12 cellular contexts compared by ENCODE assay signal in the genomic region with DNA sequence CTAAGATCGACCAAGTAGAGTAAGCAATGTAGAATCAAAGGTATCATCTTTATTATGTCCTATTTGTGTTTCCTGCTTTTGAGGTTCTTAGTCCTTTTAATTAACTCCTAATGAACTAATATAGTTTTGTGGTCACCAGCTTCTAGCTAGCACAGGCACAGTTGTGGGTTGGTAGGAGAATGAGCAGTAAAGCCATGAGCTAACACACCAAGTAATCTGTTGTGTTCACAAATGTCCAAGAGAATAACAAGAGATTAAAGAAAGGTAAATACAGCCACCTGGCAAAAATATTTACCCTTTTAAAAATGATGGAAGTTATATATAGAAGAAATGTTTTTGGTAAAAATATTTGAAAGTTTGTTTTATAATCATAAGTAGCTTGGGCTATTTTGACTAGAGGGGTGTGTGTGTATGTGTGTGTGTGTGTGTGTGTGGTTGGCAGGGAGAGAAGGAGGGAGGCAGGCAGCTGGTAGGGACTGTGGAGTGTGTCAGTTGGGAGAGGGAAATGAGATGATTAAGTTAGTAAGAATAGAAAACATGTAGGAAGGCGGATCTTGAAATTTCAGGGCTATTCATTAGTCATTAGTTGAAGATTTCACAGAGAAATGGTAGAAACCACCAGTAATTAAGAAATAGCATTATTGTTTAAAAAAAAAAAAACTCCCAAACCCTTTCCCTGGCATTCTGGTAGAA.
A peak's percentile ranks its signal among the peaks of the same experiment; 100 is the strongest.
DNase-seq lines count a peak whose midpoint lies in the region; ATAC-seq and TF ChIP-seq lines count a peak whose summit lies in the region.
"Had no signal": no experiment of that assay in that cellular context is flagged by ENCODE, and none has a peak within 500 bp of the region (broad histone marks: within the 10 kb centered on the region; RNA-seq: fewer than 3 reads in every experiment).

No MANE protein-coding gene starts in this region.

- H3K27me3 ChIP-seq in MG63 (no peaks in the 10 kb centered on the region), muscle layer of colon (ENCODE audit: control insufficient read depth in 1 of 2, insufficient read depth in 2 of 2, low read length in 2 of 2) (no peaks in the 10 kb centered on the region), hepatocyte (no peaks in the 10 kb centered on the region)

- H3K36me3 ChIP-seq in MG63 (no peaks in the 10 kb centered on the region), muscle layer of colon (ENCODE audit: insufficient read depth, low read length) (no peaks in the 10 kb centered on the region), hepatocyte (replicated peaks; ENCODE audit: insufficient read depth, low read depth) (no peaks in the 10 kb centered on the region)

- no peaks in the 10 kb centered on the region for H3K9me3 ChIP-seq in MG63
- no peaks in the 10 kb centered on the region for H3K9me3 ChIP-seq in muscle layer of colon (ENCODE audit: low read length)
- H3K9me3 ChIP-seq in hepatocyte (ENCODE audit: low read depth), result no peaks in the 10 kb centered on the region

- peak; percentile 96 for DNase-seq in AG10803 (ENCODE audit: low read depth)
- DNase-seq in MG63, result peak; percentile 42
- DNase-seq in cerebellar cortex (ENCODE audit: low spot score), result peak; percentile 52
- DNase-seq in hepatocyte (ENCODE audit: low spot score), result no peak
- DNase-seq in putamen (ENCODE audit: low spot score), result no peak
- no peak for DNase-seq in germinal center (ENCODE audit: low spot score)
- DNase-seq: activated CD4-positive, CD25-positive, alpha-beta regulatory T cell; activated T-cell treated with anti-CD3 and anti-CD28 coated beads, Interleukin-2, amount 50 U/mL, for 72 hours; RPMI8226; stimulated activated naive CD8-positive, alpha-beta T cell treated with anti-CD3 and anti-CD28 coated beads, Interleukin-15, Interleukin-2, amounts not matched to agents 100 U/mL and 50 U/mL, for 24 hours had no signal

- no peak overlapping the region for H3K9ac ChIP-seq in muscle layer of colon (ENCODE audit: low read length)

- TF ChIP-seq CTCF in AG10803 (conservative IDR thresholded peaks at IDR 0.05; ENCODE audit: low read length) (no peak), hepatocyte (IDR thresholded peaks at IDR 0.05; ENCODE audit: poor library complexity) (no peak)

- WGBS in hepatocyte (ENCODE audit: low lambda C conversion rate, missing lambda C conversion rate), result 92% methylated on average over 2 of the region's 2 CpGs

- peaks cover 95% of the 10 kb centered on the region for H3K79me2 ChIP-seq in hepatocyte

- peaks cover 12% of the 10 kb centered on the region for H4K20me1 ChIP-seq in hepatocyte (ENCODE audit: insufficient read depth, poor library complexity, severe bottlenecking)

- H3K4me1 ChIP-seq in muscle layer of colon (ENCODE audit: insufficient read depth, low read length), result peaks cover 56% of the 10 kb centered on the region
- peaks cover 30% of the 10 kb centered on the region for H3K4me1 ChIP-seq in hepatocyte (ENCODE audit: insufficient read depth)

- no peak for ATAC-seq in HG03460 (IDR thresholded peaks at IDR 0.05; ENCODE audit: unreplicated experiment)
- ATAC-seq: activated T-cell treated with anti-CD3 and anti-CD28 coated beads, Interleukin-2, amount 50 U/mL, for 72 hours; stimulated activated naive CD8-positive, alpha-beta T cell treated with anti-CD3 and anti-CD28 coated beads, Interleukin-15, Interleukin-2, amounts not matched to agents 100 U/mL and 50 U/mL, for 24 hours had no signal

- H3K9me2 ChIP-seq in hepatocyte (replicated peaks; ENCODE audit: insufficient read depth), result no peaks in the 10 kb centered on the region

- no peak overlapping the region for H2AFZ ChIP-seq in hepatocyte

- H3K4me2 ChIP-seq in hepatocyte, result no peak overlapping the region

- H3K27ac ChIP-seq in muscle layer of colon (ENCODE audit: low read depth, low read length), result peak overlapping the region; percentile 10
- H3K27ac ChIP-seq in hepatocyte, result no peak overlapping the region

- H3K4me3 ChIP-seq in AG10803 (ENCODE audit: low read length), result no peak overlapping the region
- no peak overlapping the region for H3K4me3 ChIP-seq in MG63
- H3K4me3 ChIP-seq in muscle layer of colon (ENCODE audit: low read depth in 1 of 2, low read length in 2 of 2), result no peak overlapping the region
- no peak overlapping the region for H3K4me3 ChIP-seq in hepatocyte

Comparison
In these comparisons a context has a peak if more than half of its experiments do, and no peak if none do; other contexts are left out.
1. DNase-seq: peak in AG10803 (single experiment), MG63 (single experiment) and cerebellar cortex (single experiment); none in hepatocyte (single experiment), putamen (single experiment) and germinal center (single experiment).